12 cellular contexts compared by ENCODE assay signal in genomic region chr1:232963366-232963765, GRCh38. TPM values are rescaled to one million over a fixed set of nuclear protein-coding genes. Genes with fewer than 3 reads are reported as not detected.
DNase-seq lines count a peak whose midpoint lies in the region; ATAC-seq and TF ChIP-seq lines count a peak whose summit lies in the region.
"Had no signal": no experiment of that assay in that cellular context is flagged by ENCODE, and none has a peak within 500 bp of the region (broad histone marks: within the 10 kb centered on the region; RNA-seq: fewer than 3 reads in every experiment).

No MANE protein-coding gene starts in this region.

- ATAC-seq in body of pancreas (peak; percentile 24), thoracic aorta (ENCODE audit: insufficient number of reproducible peaks, low FRiP score, low read depth) (no peak)
- ATAC-seq in activated T-cell treated with anti-CD3 and anti-CD28 coated beads, Interleukin-2, amount 50 U/mL, for 4 hours, result no peak

- H3K36me3 ChIP-seq in body of pancreas (replicated peaks in 1 of 2; ENCODE audit: insufficient read depth in 1 of 2, low read depth in 2 of 2), result no peaks in the 10 kb centered on the region
- H3K36me3 ChIP-seq in thoracic aorta, result peaks cover 6% of the 10 kb centered on the region

- peaks cover 8% of the 10 kb centered on the region for H3K9me3 Mint-ChIP-seq in activated T-cell treated with anti-CD3 and anti-CD28 coated beads, Interleukin-2, amount 50 U/mL, for 4 hours
- peaks cover 3% of the 10 kb centered on the region for H3K9me3 Mint-ChIP-seq in activated naive CD4-positive, alpha-beta T cell treated with anti-CD3 and anti-CD28 coated beads, Interleukin-2, amount 10 ng/mL, durations not matched to agents 7 days and 5 days

- H3K4me3 ChIP-seq in body of pancreas, result no peak overlapping the region
- H3K4me3 ChIP-seq in thoracic aorta, result peak overlapping the region; percentile 33

- WGBS in body of pancreas, 2 donors, result 29 to 47% methylated on average over 7 of the region's 7 CpGs

- H3K4me1 ChIP-seq in body of pancreas (no peaks in the 10 kb centered on the region), thoracic aorta (ENCODE audit: control insufficient read depth in 1 of 2, low read depth in 2 of 2) (peaks cover 3 to 16% of the 10 kb centered on the region in 2 donors)

- TF ChIP-seq POLR2A in body of pancreas (IDR thresholded peaks at IDR 0.05), result no peak

- H3K4me3 Mint-ChIP-seq in activated T-cell treated with anti-CD3 and anti-CD28 coated beads, Interleukin-2, amount 50 U/mL, for 4 hours, result no peak overlapping the region
- no peak overlapping the region for H3K4me3 Mint-ChIP-seq in activated naive CD4-positive, alpha-beta T cell treated with anti-CD3 and anti-CD28 coated beads, Interleukin-2, amount 10 ng/mL, durations not matched to agents 7 days and 5 days

- intact Hi-C loops in body of pancreas (cut with DNase I), result no loop called here

- peak; percentile 75 to 76 for DNase-seq in Kasumi-1 (lab: John Stamatoyannopoulos, UW)
- peak in 1 of 4 donors; percentile 28 for DNase-seq in body of pancreas
- DNase-seq in iris pigment epithelial cell (ENCODE audit: low read depth), result peak; percentile 68
- DNase-seq in thoracic aorta (ENCODE audit: low spot score), result no peak
- DNase-seq in NCI-H226, result no peak
- DNase-seq in activated T-cell treated with anti-CD3 and anti-CD28 coated beads, Interleukin-2, amount 50 U/mL, for 4 hours, result no peak
- no peak for DNase-seq in activated naive CD4-positive, alpha-beta T cell treated with anti-CD3 and anti-CD28 coated beads, Interleukin-2, amount 10 ng/mL, durations not matched to agents 7 days and 5 days
- DNase-seq: activated CD4-positive, CD25-positive, alpha-beta regulatory T cell; activated effector memory CD4-positive, alpha-beta T cell treated with Interleukin-2 at 50 U/mL for 16 hours; naive B cell; NCI-H2107; stimulated activated naive CD4-positive, alpha-beta T cell had no signal

- no peaks in the 10 kb centered on the region for H3K27me3 ChIP-seq in body of pancreas
- H3K27me3 ChIP-seq in thoracic aorta (replicated peaks; ENCODE audit: insufficient read depth), result no peaks in the 10 kb centered on the region

- no peak overlapping the region for H3K27ac Mint-ChIP-seq in activated naive CD4-positive, alpha-beta T cell treated with anti-CD3 and anti-CD28 coated beads, Interleukin-2, amount 10 ng/mL, durations not matched to agents 7 days and 5 days

- CTCF ChIA-PET in activated naive CD4-positive, alpha-beta T cell treated with anti-CD3 and anti-CD28 coated beads, Interleukin-2, amount 10 ng/mL, durations not matched to agents 7 days and 5 days (lab: Charles Lee), result interaction anchor here (0.6 to 1.3 kb wide), 4 partner anchors 12 to 385 kb away, joined by 3 read pairs; no protein-coding TSS in a partner anchor

- H3K36me3 Mint-ChIP-seq in activated T-cell treated with anti-CD3 and anti-CD28 coated beads, Interleukin-2, amount 50 U/mL, for 4 hours (ENCODE audit: insufficient read depth), result peaks cover 36% of the 10 kb centered on the region
- peaks cover 48% of the 10 kb centered on the region for H3K36me3 Mint-ChIP-seq in activated naive CD4-positive, alpha-beta T cell treated with anti-CD3 and anti-CD28 coated beads, Interleukin-2, amount 10 ng/mL, durations not matched to agents 7 days and 5 days

- H3K27ac ChIP-seq in body of pancreas (peak overlapping the region in 2 of 4 donors; percentile 4 to 26), thoracic aorta (peak overlapping the region in 1 of 2 donors; percentile 9)

- TF ChIP-seq CTCF in body of pancreas (IDR thresholded peaks at IDR 0.05), result no peak
- TF ChIP-seq CTCF in thoracic aorta (IDR thresholded peaks at IDR 0.05), result no peak

- no peaks in the 10 kb centered on the region for H3K27me3 Mint-ChIP-seq in activated T-cell treated with anti-CD3 and anti-CD28 coated beads, Interleukin-2, amount 50 U/mL, for 4 hours (ENCODE audit: low read depth)
- no peaks in the 10 kb centered on the region for H3K27me3 Mint-ChIP-seq in activated naive CD4-positive, alpha-beta T cell treated with anti-CD3 and anti-CD28 coated beads, Interleukin-2, amount 10 ng/mL, durations not matched to agents 7 days and 5 days
- H3K27me3 Mint-ChIP-seq: naive B cell had no signal

- peaks cover 28% of the 10 kb centered on the region for H3K4me1 Mint-ChIP-seq in activated T-cell treated with anti-CD3 and anti-CD28 coated beads, Interleukin-2, amount 50 U/mL, for 4 hours (ENCODE audit: low read depth)
- H3K4me1 Mint-ChIP-seq in activated naive CD4-positive, alpha-beta T cell treated with anti-CD3 and anti-CD28 coated beads, Interleukin-2, amount 10 ng/mL, durations not matched to agents 7 days and 5 days, result peaks cover 21% of the 10 kb centered on the region

- H3K9me3 ChIP-seq in body of pancreas, result no peaks in the 10 kb centered on the region
- H3K9me3 ChIP-seq in thoracic aorta, result no peaks in the 10 kb centered on the region

RNA-seq across cellular contexts. Expression of gene NTPCR, which starts 13.0 kb away (rescaled TPM):
- total RNA-seq in body of pancreas (10 to 100 TPM in 1 of 2 donors, 1 to 10 TPM in 1; 8.2 to 14.3 TPM), thoracic aorta (10 to 100 TPM in 1 of 2 donors, 1 to 10 TPM in 1; 9.3 to 21.4 TPM)
- total RNA-seq in activated T-cell treated with anti-CD3 and anti-CD28 coated beads, Interleukin-2, amount 50 U/mL, for 4 hours, result 10 to 100 TPM; 16.9 to 19.8 (median 18.3) TPM

Comparison
In these comparisons a context has a peak if more than half of its experiments do, and no peak if none do; other contexts are left out.
1. DNase-seq: peak in Kasumi-1 (2 of 2) and iris pigment epithelial cell (single experiment); none in thoracic aorta (single experiment), NCI-H226 (single experiment), activated T-cell treated with anti-CD3 and anti-CD28 coated beads, Interleukin-2, amount 50 U/mL, for 4 hours (single experiment) and activated naive CD4-positive, alpha-beta T cell treated with anti-CD3 and anti-CD28 coated beads, Interleukin-2, amount 10 ng/mL, durations not matched to agents 7 days and 5 days (single experiment).